Comparison of ENCODE assay signal across 12 cellular contexts in the genomic region with DNA sequence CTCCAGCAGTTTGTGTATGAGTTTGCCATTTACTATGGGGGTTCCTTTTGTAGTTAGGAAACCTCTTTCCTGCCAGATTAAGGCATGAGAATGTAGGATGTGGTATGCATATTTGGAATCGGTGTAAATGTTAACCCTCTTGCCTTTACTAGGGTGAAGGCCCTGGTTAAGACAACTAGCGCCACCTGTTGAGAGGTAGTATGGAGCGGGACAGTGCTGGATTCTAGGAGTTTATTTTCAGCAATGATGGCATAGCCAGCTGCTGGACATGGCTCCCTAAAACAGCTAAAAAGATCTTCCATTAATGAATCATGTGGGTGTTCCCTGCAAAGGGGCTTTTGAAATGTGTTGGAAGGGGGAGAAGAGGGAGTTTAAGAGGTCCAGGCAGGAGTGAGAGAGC. TPM values are rescaled to one million over a fixed set of nuclear protein-coding genes. Genes with fewer than 3 reads are reported as not detected.
DNase-seq lines count a peak whose midpoint lies in the region; ATAC-seq and TF ChIP-seq lines count a peak whose summit lies in the region.
"Had no signal": no experiment of that assay in that cellular context is flagged by ENCODE, and none has a peak within 500 bp of the region (broad histone marks: within the 10 kb centered on the region; RNA-seq: fewer than 3 reads in every experiment).

No MANE protein-coding gene starts in this region.

- in situ Hi-C loops in Panc1 (cut with HindIII; ENCODE audit: low pct_unique_long_range_greater_than_20kb, low sequenced_read_pairs): no loop called here

- ATAC-seq in GM23338 (peak; percentile 95), Panc1 (no peak)
- ATAC-seq: gastrocnemius medialis had no signal

- no peak overlapping the region for H3K4me3 Mint-ChIP-seq in GM23338
- H3K4me3 Mint-ChIP-seq: mesothelial cell of epicardium had no signal

- H3F3A ChIP-seq in GM23338 (replicated peaks; ENCODE audit: low read depth): no peaks in the 10 kb centered on the region

- H3K79me2 ChIP-seq in GM23338 (replicated peaks; ENCODE audit: insufficient read depth): no peaks in the 10 kb centered on the region

- H3K27me3 Mint-ChIP-seq in GM23338 (ENCODE audit: insufficient read depth, low read depth, poor library complexity): no peaks in the 10 kb centered on the region

- no peaks in the 10 kb centered on the region for H3K9me2 ChIP-seq in GM23338 (ENCODE audit: insufficient read depth)

- peak; percentile 81 to 91 for TF ChIP-seq CTCF in GM23338 (conservative IDR thresholded peaks at IDR 0.05; ENCODE audit: low read depth in 2 of 2)
- peak; percentile 36 for TF ChIP-seq CTCF in Panc1 (IDR thresholded peaks at IDR 0.05)
- TF ChIP-seq CTCF in thyroid gland (IDR thresholded peaks at IDR 0.05): no peak

- intact Hi-C loops in Panc1 (cut with micrococcal nuclease; ENCODE audit: unreplicated experiment): no loop called here
- intact Hi-C loops in thyroid gland (cut with DNase I): no loop called here

- WGBS in thyroid gland, 2 donors: 75 to 76% methylated on average over 3 of the region's 3 CpGs

- no peaks in the 10 kb centered on the region for H4K20me1 ChIP-seq in GM23338 (replicated peaks; ENCODE audit: insufficient read depth)

- no peaks in the 10 kb centered on the region for H3K4me1 Mint-ChIP-seq in GM23338
- H3K4me1 Mint-ChIP-seq: mesothelial cell of epicardium had no signal

- H3K27me3 ChIP-seq in GM23338 (ENCODE audit: insufficient read depth) (no peaks in the 10 kb centered on the region), Panc1 (ENCODE audit: control insufficient read depth, insufficient read depth, low read length) (no peaks in the 10 kb centered on the region), thyroid gland (no peaks in the 10 kb centered on the region)
- H3K27me3 ChIP-seq: gastrocnemius medialis had no signal

- peak; percentile 6 for DNase-seq in NCI-H748 (lab: John Stamatoyannopoulos, UW; ENCODE audit: unreplicated experiment)
- no peak for DNase-seq in NCI-H748 treated with DMSO at 0.1 percent for 48 hours (lab: John Stamatoyannopoulos, UW)
- DNase-seq in GM23338 (ENCODE audit: low spot score): peak; percentile 86
- no peak for DNase-seq in Panc1 (ENCODE audit: low read depth, low spot score)
- peak; percentile 25 for DNase-seq in iPS DF 4.7 (ENCODE audit: extremely low read depth, low spot score)
- DNase-seq in NCI-H2081 treated with DMSO at 0.1 percent for 48 hours (lab: John Stamatoyannopoulos, UW): no peak
- DNase-seq in NCI-H2227 (lab: John Stamatoyannopoulos, UW; ENCODE audit: unreplicated experiment): no peak
- DNase-seq in thyroid gland: no peak
- DNase-seq: gastrocnemius medialis, GDM1, retina had no signal

- no peak for TF ChIP-seq POLR2A in thyroid gland (IDR thresholded peaks at IDR 0.05)

- H3K27ac ChIP-seq in GM23338 (ENCODE audit: low read depth) (no peak overlapping the region), Panc1 (ENCODE audit: low read length) (no peak overlapping the region), thyroid gland (no peak overlapping the region)
- H3K27ac ChIP-seq: gastrocnemius medialis had no signal

- POLR2A ChIA-PET in Panc1 (lab: Charles Lee): no interaction called here

- peaks cover 5% of the 10 kb centered on the region; the same call in 2 of the 3 replicates for H3K36me3 Mint-ChIP-seq in GM23338 (ENCODE audit: low read depth)

- H3K27ac Mint-ChIP-seq in GM23338: no peak overlapping the region
- H3K27ac Mint-ChIP-seq: mesothelial cell of epicardium had no signal

- H3K4me1 ChIP-seq in GM23338 (ENCODE audit: insufficient read depth) (no peaks in the 10 kb centered on the region), Panc1 (ENCODE audit: control insufficient read depth, insufficient read depth, low read length) (no peaks in the 10 kb centered on the region), thyroid gland (no peaks in the 10 kb centered on the region)
- H3K4me1 ChIP-seq: gastrocnemius medialis had no signal

- no peak overlapping the region for H3K4me3 ChIP-seq in GM23338
- H3K4me3 ChIP-seq in Panc1 (ENCODE audit: low read depth in 2 of 2, low read length in 2 of 2): no peak overlapping the region
- H3K4me3 ChIP-seq in thyroid gland (replicated peaks in 1 of 3): no peak overlapping the region
- H3K4me3 ChIP-seq: gastrocnemius medialis had no signal

- H3K9me3 ChIP-seq in Panc1 (ENCODE audit: control insufficient read depth, insufficient read depth, low read depth, low read length) (0 out of 2 replicates have a peak, but pooled peaks cover 3% of the 10 kb centered on the region), thyroid gland (no peaks in the 10 kb centered on the region)
- H3K9me3 ChIP-seq: gastrocnemius medialis had no signal

- no peak overlapping the region for H3K4me2 ChIP-seq in GM23338

- H3K36me3 ChIP-seq in GM23338 (ENCODE audit: insufficient read depth) (no peaks in the 10 kb centered on the region), Panc1 (ENCODE audit: control insufficient read depth, insufficient read depth, low read length) (no peaks in the 10 kb centered on the region), thyroid gland (no peaks in the 10 kb centered on the region)
- H3K36me3 ChIP-seq: gastrocnemius medialis had no signal

- H3K9me3 Mint-ChIP-seq in GM23338: peaks cover 30% of the 10 kb centered on the region

- CTCF ChIA-PET in Panc1 (lab: Charles Lee): no interaction called here

- BruUV-seq in Panc1 (replicated peaks; lab: Mats Ljungman, UMichigan): no TSS peak

- H2AFZ ChIP-seq in GM23338: 0 out of 2 replicates have a peak overlapping the region, but pooled peaks have one; percentile 49

TF ChIP-seq in GM23338, 12 proteins besides CTCF, POLR2A, EP300 and RAD21 (continues in another document):
- TF ChIP-seq POLR2AphosphoS5 (IDR thresholded peaks at IDR 0.05; ENCODE audit: low read depth): no peak
- TF ChIP-seq ZNF114 (CRISPR knock-in tag; IDR thresholded peaks at IDR 0.05): no peak
- TF ChIP-seq ZNF331 (CRISPR knock-in tag; IDR thresholded peaks at IDR 0.05; ENCODE audit: low read depth): no peak
- TF ChIP-seq EZH2 (IDR thresholded peaks at IDR 0.05; ENCODE audit: low read depth, unreplicated experiment): no peak
- TF ChIP-seq EZH2phosphoT487 (IDR thresholded peaks at IDR 0.05; ENCODE audit: unreplicated experiment): no peak
- no peak for TF ChIP-seq JUNB (IDR thresholded peaks at IDR 0.05; ENCODE audit: unreplicated experiment)
- TF ChIP-seq, protein P1, sequence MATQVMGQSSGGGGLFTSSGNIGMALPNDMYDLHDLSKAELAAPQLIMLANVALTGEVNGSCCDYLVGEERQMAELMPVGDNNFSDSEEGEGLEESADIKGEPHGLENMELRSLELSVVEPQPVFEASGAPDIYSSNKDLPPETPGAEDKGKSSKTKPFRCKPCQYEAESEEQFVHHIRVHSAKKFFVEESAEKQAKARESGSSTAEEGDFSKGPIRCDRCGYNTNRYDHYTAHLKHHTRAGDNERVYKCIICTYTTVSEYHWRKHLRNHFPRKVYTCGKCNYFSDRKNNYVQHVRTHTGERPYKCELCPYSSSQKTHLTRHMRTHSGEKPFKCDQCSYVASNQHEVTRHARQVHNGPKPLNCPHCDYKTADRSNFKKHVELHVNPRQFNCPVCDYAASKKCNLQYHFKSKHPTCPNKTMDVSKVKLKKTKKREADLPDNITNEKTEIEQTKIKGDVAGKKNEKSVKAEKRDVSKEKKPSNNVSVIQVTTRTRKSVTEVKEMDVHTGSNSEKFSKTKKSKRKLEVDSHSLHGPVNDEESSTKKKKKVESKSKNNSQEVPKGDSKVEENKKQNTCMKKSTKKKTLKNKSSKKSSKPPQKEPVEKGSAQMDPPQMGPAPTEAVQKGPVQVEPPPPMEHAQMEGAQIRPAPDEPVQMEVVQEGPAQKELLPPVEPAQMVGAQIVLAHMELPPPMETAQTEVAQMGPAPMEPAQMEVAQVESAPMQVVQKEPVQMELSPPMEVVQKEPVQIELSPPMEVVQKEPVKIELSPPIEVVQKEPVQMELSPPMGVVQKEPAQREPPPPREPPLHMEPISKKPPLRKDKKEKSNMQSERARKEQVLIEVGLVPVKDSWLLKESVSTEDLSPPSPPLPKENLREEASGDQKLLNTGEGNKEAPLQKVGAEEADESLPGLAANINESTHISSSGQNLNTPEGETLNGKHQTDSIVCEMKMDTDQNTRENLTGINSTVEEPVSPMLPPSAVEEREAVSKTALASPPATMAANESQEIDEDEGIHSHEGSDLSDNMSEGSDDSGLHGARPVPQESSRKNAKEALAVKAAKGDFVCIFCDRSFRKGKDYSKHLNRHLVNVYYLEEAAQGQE (IDR thresholded peaks at IDR 0.05; ENCODE audit: unreplicated experiment): no peak

RNA-seq across cellular contexts. Expression of a gene that starts 30.7 kb away (rescaled TPM):
- 48.4 and 48.9 TPM in 2 replicates for total RNA-seq in GM23338 (2014; rRNA removed; shearing (Covaris generic))
- polyA plus RNA-seq in GM23338 (2016; fragmentation: Nextera tagmentation; extraction: Ambion mirVana): 27.6 and 28.0 TPM in 2 replicates
- total RNA-seq in Panc1 (2021; ENCODE audit: unreplicated experiment) (8.5 TPM), thyroid gland (over 10,000 TPM in 1 of 4 donors, 1,000 to 10,000 TPM in 3; 2,730 to 12,549 (median 7,201) TPM)
- polyA plus RNA-seq in Panc1 (2012; ENCODE audit: insufficient read length): 8.7 TPM

Comparison
In these comparisons a context has a peak if more than half of its experiments do, and no peak if none do; other contexts are left out.
1. DNase-seq: peak in NCI-H748 (single experiment), GM23338 (single experiment) and iPS DF 4.7 (single experiment); none in NCI-H748 treated with DMSO at 0.1 percent for 48 hours (single experiment), Panc1 (single experiment), NCI-H2081 treated with DMSO at 0.1 percent for 48 hours (single experiment), NCI-H2227 (single experiment) and thyroid gland (0 of 2).
2. CTCF ChIP-seq: peak in GM23338 (2 of 2) and Panc1 (single experiment); none in thyroid gland (0 of 6).
3. RNA of a gene that starts 30.7 kb away (total RNA-seq): 2,730 to 12,549 TPM in thyroid gland; 48.4 to 48.9 TPM in GM23338 and 8.5 TPM in Panc1 (single experiment); every median in the first group is over 10 times any median in the second.